ENCODE assay signal across 18 cellular contexts in genomic region chr5:1648806-1649205, GRCh38.
DNase-seq lines count a peak whose midpoint lies in the region; ATAC-seq and TF ChIP-seq lines count a peak whose summit lies in the region.
"Had no signal": no experiment of that assay in that cellular context is flagged by ENCODE, and none has a peak within 500 bp of the region (broad histone marks: within the 10 kb centered on the region; RNA-seq: fewer than 3 reads in every experiment).

No MANE protein-coding gene starts in this region.

- TF ChIP-seq CTCF in AG09319 (IDR thresholded peaks at IDR 0.05; ENCODE audit: low read depth, low read length) = no peak
- no peak for TF ChIP-seq CTCF in fibroblast of the aortic adventitia (IDR thresholded peaks at IDR 0.05; ENCODE audit: insufficient read depth, low read length)

- peaks cover 4% of the 10 kb centered on the region for H3K4me1 ChIP-seq in adipocyte (ENCODE audit: control insufficient read depth, insufficient read depth, low read length)
- H3K4me1 ChIP-seq: HAP-1 had no signal

- H3K9me3 ChIP-seq in adipocyte (ENCODE audit: control insufficient read depth, low read length) = no peaks in the 10 kb centered on the region
- H3K9me3 ChIP-seq: HAP-1 had no signal

- intact Hi-C loops in cardiac septum (cut with DNase I) = loop anchor here (5.0 to 10.0 kb wide), 3 partner anchors 264 to 727 kb away; partner anchors contain the start of gene CLPTM1L

- DNase-seq in AG09319 (ENCODE audit: extremely low read depth, low read depth) (peak; percentile 63), GM04503 (ENCODE audit: low read depth) (peak; percentile 50), adipocyte (ENCODE audit: low read depth) (peak; percentile 61), fibroblast of the aortic adventitia (ENCODE audit: low read depth) (peak; percentile 50), cardiac septum (ENCODE audit: low spot score) (no peak), ureter (ENCODE audit: low spot score) (no peak), NCI-H1092 (lab: John Stamatoyannopoulos, UW) (no peak)
- DNase-seq: CD8-positive, alpha-beta T cell; DMS79 treated with DMSO at 0.1 percent for 48 hours; NCI-H1105; NCI-H187; NCI-H2171; NCI-H446 treated with DMSO at 0.1 percent for 48 hours; NCI-H748 treated with DMSO at 0.1 percent for 48 hours had no signal

- no peak for ATAC-seq in HG02763 (IDR thresholded peaks at IDR 0.05; ENCODE audit: unreplicated experiment)
- ATAC-seq: CD8-positive, alpha-beta T cell; Right ventricle myocardium inferior had no signal

- H3K36me3 ChIP-seq in adipocyte (ENCODE audit: control insufficient read depth, insufficient read depth, low read length, severe bottlenecking) = no peaks in the 10 kb centered on the region
- H3K36me3 ChIP-seq: HAP-1 had no signal

- H3K9ac ChIP-seq in adipocyte (ENCODE audit: low read length) = no peak overlapping the region

- H3K4me3 ChIP-seq in adipocyte (ENCODE audit: low read length) = no peak overlapping the region
- H3K4me3 ChIP-seq in fibroblast of the aortic adventitia (ENCODE audit: low read depth, low read length) = no peak overlapping the region
- H3K4me3 ChIP-seq: HAP-1, PC-9 had no signal

- H3K27me3 ChIP-seq in adipocyte (replicated peaks; ENCODE audit: control insufficient read depth, insufficient read depth, low read length) = peaks cover 25% of the 10 kb centered on the region

Comparison
In these comparisons a context has a peak if more than half of its experiments do, and no peak if none do; other contexts are left out.
1. DNase-seq: peak in AG09319 (single experiment), GM04503 (single experiment), adipocyte (single experiment) and fibroblast of the aortic adventitia (single experiment); none in cardiac septum (single experiment), ureter (single experiment) and NCI-H1092 (single experiment).